In the genomic region with DNA sequence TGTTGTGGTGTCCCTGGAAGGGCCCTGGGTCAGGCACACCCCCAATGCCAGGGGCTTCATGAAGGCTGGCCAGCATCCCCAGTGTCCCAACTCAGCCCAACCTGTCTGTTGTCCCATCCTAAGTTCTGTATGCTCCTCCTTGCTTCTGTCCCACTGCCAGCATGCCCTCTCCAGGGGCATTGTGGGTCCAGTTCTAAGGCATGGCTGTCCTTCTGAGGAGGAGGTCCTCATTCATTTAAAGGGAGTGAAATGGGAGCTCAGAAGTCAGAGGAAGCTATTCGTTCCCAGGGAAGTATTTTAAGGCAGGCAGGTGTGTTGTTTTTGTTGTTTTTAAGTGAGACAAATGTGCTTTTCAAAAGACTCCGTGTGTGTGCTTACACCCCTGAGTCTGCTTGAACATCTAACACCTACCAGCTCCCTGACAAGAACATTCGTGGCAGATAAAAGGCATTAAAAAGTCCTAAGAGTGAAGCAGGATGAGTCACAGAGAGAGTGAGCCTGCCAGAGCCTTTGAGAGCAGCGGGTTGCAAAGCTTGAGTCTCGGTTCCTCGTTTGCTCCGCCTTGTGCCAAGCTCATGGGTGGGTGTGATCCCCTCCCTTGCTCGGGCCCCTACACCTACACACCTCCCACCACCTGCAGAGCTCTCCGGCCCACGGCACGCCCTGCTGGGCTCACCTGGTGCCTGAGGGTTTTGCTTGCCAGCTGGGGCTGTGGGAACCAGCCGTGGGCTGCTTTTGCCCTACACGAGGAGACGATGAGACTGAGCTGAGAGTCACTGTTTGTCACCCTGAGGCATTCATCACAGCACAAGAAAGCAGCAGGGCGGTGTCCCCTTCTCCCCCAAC, we compare ENCODE assay signal across 8 cellular contexts.
A peak's percentile ranks its signal among the peaks of the same experiment; 100 is the strongest.
DNase-seq lines count a peak whose midpoint lies in the region; ATAC-seq, FAIRE-seq and TF ChIP-seq lines count a peak whose summit lies in the region.

No MANE protein-coding gene starts in this region.

- H3K27ac Mint-ChIP-seq in activated CD8-positive, alpha-beta T cell treated with anti-CD3 and anti-CD28 coated beads for 36 hours, result peak overlapping the region; percentile 19

- ATAC-seq in GM21360 (IDR thresholded peaks at IDR 0.05; ENCODE audit: unreplicated experiment) (peak; percentile 88), HG03460 (IDR thresholded peaks at IDR 0.05; ENCODE audit: unreplicated experiment) (peak; percentile 89)
- peak; percentile 89 for ATAC-seq in activated CD8-positive, alpha-beta T cell treated with anti-CD3 and anti-CD28 coated beads for 36 hours

- CTCF ChIA-PET in activated CD8-positive, alpha-beta T cell treated with anti-CD3 and anti-CD28 coated beads for 36 hours (lab: Charles Lee), result no interaction called here

- H3K4me3 Mint-ChIP-seq in activated CD8-positive, alpha-beta T cell treated with anti-CD3 and anti-CD28 coated beads for 36 hours, result peak overlapping the region; percentile 55

- peaks cover 11% of the 10 kb centered on the region for H3K27me3 Mint-ChIP-seq in activated CD8-positive, alpha-beta T cell treated with anti-CD3 and anti-CD28 coated beads for 36 hours

- H3K9me3 Mint-ChIP-seq in activated CD8-positive, alpha-beta T cell treated with anti-CD3 and anti-CD28 coated beads for 36 hours, result no peaks in the 10 kb centered on the region

- no peaks in the 10 kb centered on the region for H3K36me3 Mint-ChIP-seq in activated CD8-positive, alpha-beta T cell treated with anti-CD3 and anti-CD28 coated beads for 36 hours (ENCODE audit: low read depth)

- peaks cover 34% of the 10 kb centered on the region for H3K4me1 Mint-ChIP-seq in activated CD8-positive, alpha-beta T cell treated with anti-CD3 and anti-CD28 coated beads for 36 hours (ENCODE audit: low read depth)

- POLR2A ChIA-PET in activated CD8-positive, alpha-beta T cell treated with anti-CD3 and anti-CD28 coated beads for 36 hours (lab: Charles Lee), result no interaction called here

- no peak for TF ChIP-seq CTCF in activated CD8-positive, alpha-beta T cell treated with anti-CD3 and anti-CD28 coated beads for 36 hours (IDR thresholded peaks at IDR 0.05)

- FAIRE-seq in HTR-8/SVneo (lab: Jason Lieb, UNC), result no peak

- DNase-seq in GM04504 (ENCODE audit: low read depth) (peak; percentile 22), iPS-NIHi11 (ENCODE audit: low spot score) (peak; percentile 32), superior temporal gyrus (ENCODE audit: extremely low spot score) (peak; percentile 63), cerebellum (ENCODE audit: low spot score) (no peak), HTR-8/SVneo (ENCODE audit: insufficient read length, low spot score) (no peak)
- DNase-seq in activated CD8-positive, alpha-beta T cell treated with anti-CD3 and anti-CD28 coated beads for 36 hours, result peak; percentile 55

- intact Hi-C loops in activated CD8-positive, alpha-beta T cell treated with anti-CD3 and anti-CD28 coated beads for 36 hours (cut with micrococcal nuclease), result no loop called here

Comparison
In these comparisons a context has a peak if more than half of its experiments do, and no peak if none do; other contexts are left out.
1. DNase-seq: peak in GM04504 (single experiment), activated CD8-positive, alpha-beta T cell treated with anti-CD3 and anti-CD28 coated beads for 36 hours (single experiment), iPS-NIHi11 (single experiment) and superior temporal gyrus (single experiment); none in cerebellum (single experiment) and HTR-8/SVneo (single experiment).
2. Peak in every context shown above with its lines, with median percentiles within 50 percentile points of each other: ATAC-seq.